17 cellular contexts compared by ENCODE assay signal in genomic region chr3:48275292-48276027, GRCh38. TPM values are rescaled to one million over a fixed set of nuclear protein-coding genes. Genes with fewer than 3 reads are reported as not detected.
DNase-seq lines count a peak whose midpoint lies in the region; FAIRE-seq and TF ChIP-seq lines count a peak whose summit lies in the region.
"Had no signal": no experiment of that assay in that cellular context is flagged by ENCODE, and none has a peak within 500 bp of the region (broad histone marks: within the 10 kb centered on the region; RNA-seq: fewer than 3 reads in every experiment).

No MANE protein-coding gene starts in this region.

- H3K4me3 ChIP-seq in mammary epithelial cell (replicated peaks in 1 of 3; ENCODE audit: insufficient read depth in 1 of 3, low read depth in 2 of 3, low read length in 3 of 3) (no peak overlapping the region), breast epithelium (no peak overlapping the region), HAP-1 (no peak overlapping the region)
- H3K4me3 ChIP-seq: BLaER1 had no signal

- no peaks in the 10 kb centered on the region for H3K79me2 ChIP-seq in mammary epithelial cell (ENCODE audit: insufficient read depth, low read length)

- no peak for TF ChIP-seq CTCF in mammary epithelial cell (conservative IDR thresholded peaks at IDR 0.05 in 1 of 2, IDR thresholded peaks at IDR 0.05 in 1 of 2; ENCODE audit: extremely low read depth in 1 of 2, insufficient read depth in 1 of 2, low read depth in 1 of 2, low read length in 2 of 2)
- no peak for TF ChIP-seq CTCF in breast epithelium (IDR thresholded peaks at IDR 0.05)

- no peak overlapping the region for H3K4me2 ChIP-seq in mammary epithelial cell (ENCODE audit: insufficient read depth, low read depth, low read length)
- H3K4me2 ChIP-seq: BLaER1 had no signal

- no peak overlapping the region for H2AFZ ChIP-seq in mammary epithelial cell (ENCODE audit: low read depth, low read length)

- peak; percentile 63 for FAIRE-seq in endometrium (lab: Jason Lieb, UNC)
- FAIRE-seq: HTR-8/SVneo had no signal

- H3K9me3 ChIP-seq in mammary epithelial cell (replicated peaks; ENCODE audit: insufficient read depth, low read length) (no peaks in the 10 kb centered on the region), breast epithelium (no peaks in the 10 kb centered on the region), HAP-1 (no peaks in the 10 kb centered on the region)

- no peaks in the 10 kb centered on the region for H4K20me1 ChIP-seq in mammary epithelial cell (ENCODE audit: insufficient read depth, low read length)
- H4K20me1 ChIP-seq: BLaER1 had no signal

- dilution Hi-C loops in mammary epithelial cell (cut with HindIII; ENCODE audit: low sequenced_read_pairs), result loop anchor here (5.0 to 10.0 kb wide), 2 partner anchors 172 to 279 kb away; partner anchors contain the start of genes ATRIP and PFKFB4

- H3K4me1 ChIP-seq in mammary epithelial cell (ENCODE audit: insufficient read depth, low read length) (no peaks in the 10 kb centered on the region), breast epithelium (no peaks in the 10 kb centered on the region), HAP-1 (peaks cover 21% of the 10 kb centered on the region)

- intact Hi-C loops in mammary epithelial cell (cut with micrococcal nuclease) (no loop called here), breast epithelium (cut with DNase I; ENCODE audit: low total_unique reads) (loop anchor here (10.0 kb wide), 1 partner anchor 139 kb away; no protein-coding TSS in a partner anchor)

- H3K9ac ChIP-seq in mammary epithelial cell (ENCODE audit: insufficient read depth, low read length), result no peak overlapping the region
- H3K9ac ChIP-seq: BLaER1 had no signal

- no peak for TF ChIP-seq POLR2A in breast epithelium (IDR thresholded peaks at IDR 0.05)

- peak; percentile 8 for DNase-seq in mammary epithelial cell
- no peak for DNase-seq in breast epithelium (ENCODE audit: low spot score in 2 of 2)
- peak; percentile 72 for DNase-seq in kidney tubule cell (ENCODE audit: low spot score)
- no peak for DNase-seq in stimulated activated CD4-positive, alpha-beta T cell treated with anti-CD3 and anti-CD28 coated beads, Interleukin-4, amount 100 ng/mL, for 4 hours
- no peak for DNase-seq in stimulated activated CD4-positive, alpha-beta T cell treated with anti-CD3 and anti-CD28 coated beads, Interleukin-4, amount 100 ng/mL, for 1 hour
- no peak for DNase-seq in HAP-1 (ENCODE audit: low spot score in 2 of 2)
- DNase-seq in NOMO-1 treated with dmso at 0.1 percent for 144 hours (lab: John Stamatoyannopoulos, UW; ENCODE audit: unreplicated experiment), result no peak
- DNase-seq: 8988T; CD8-positive, alpha-beta memory T cell; NCI-H1048; NCI-H187; NCI-H446 treated with DMSO at 0.1 percent for 48 hours; NCI-H748 treated with DMSO at 0.1 percent for 48 hours; SHP77 treated with DMSO at 0.1 percent for 48 hours had no signal

- H3K27me3 ChIP-seq in mammary epithelial cell (ENCODE audit: insufficient read depth, low read length), result no peaks in the 10 kb centered on the region
- no peaks in the 10 kb centered on the region for H3K27me3 ChIP-seq in breast epithelium
- no peaks in the 10 kb centered on the region for H3K27me3 ChIP-seq in HAP-1 (ENCODE audit: low read depth)
- H3K27me3 ChIP-seq: BLaER1 had no signal

- H3K36me3 ChIP-seq in mammary epithelial cell (ENCODE audit: insufficient read depth, low read length), result no peaks in the 10 kb centered on the region
- no peaks in the 10 kb centered on the region for H3K36me3 ChIP-seq in breast epithelium
- H3K36me3 ChIP-seq in HAP-1 (replicated peaks), result peaks cover 11% of the 10 kb centered on the region

- CTCF ChIA-PET in mammary epithelial cell (lab: Charles Lee; ENCODE audit: low non-redundant PET), result no interaction called here

- WGBS in mammary epithelial cell (ENCODE audit: low coverage, missing lambda C conversion rate), result 69% methylated on average over 8 of the region's 8 CpGs

- H3K27ac ChIP-seq in mammary epithelial cell (ENCODE audit: insufficient read depth, low read depth, low read length) (no peak overlapping the region), breast epithelium (no peak overlapping the region)
- H3K27ac ChIP-seq: BLaER1 had no signal

- BruUV-seq in mammary epithelial cell (replicated peaks; lab: Mats Ljungman, UMichigan), result no TSS peak

- in situ Hi-C loops in mammary epithelial cell (cut with MboI; ENCODE audit: low sequenced_read_pairs in 2 of 2), result loop anchor here (10.0 kb wide), 2 partner anchors 119 to 129 kb away; no protein-coding TSS in a partner anchor
- in situ Hi-C loops in HAP-1 (cut with MboI; ENCODE audit: low sequenced_read_pairs), result no loop called here

RNA-seq across cellular contexts. Expression of gene NME6, which starts 25.7 kb away (rescaled TPM):
- total RNA-seq in mammary epithelial cell (10 to 100 TPM; 21.7 to 26.9 TPM), breast epithelium (10 to 100 TPM; 24.6 to 38.5 (median 34.1) TPM)
- polyA plus RNA-seq in mammary epithelial cell, result 31.3 TPM
- 30.9 TPM for polyA minus RNA-seq in mammary epithelial cell

RNA-seq across cellular contexts. Expression of gene ZNF589, which starts 34.6 kb away (rescaled TPM):
- total RNA-seq in mammary epithelial cell (1 to 10 TPM; 8.8 to 9.2 TPM), breast epithelium (10 to 100 TPM; 16.1 to 18.4 (median 17.6) TPM)
- polyA plus RNA-seq in mammary epithelial cell, result 7.1 TPM
- polyA minus RNA-seq in mammary epithelial cell, result 2.9 TPM

RNA-seq across cellular contexts. Expression of gene CAMP, which starts 52.2 kb away (rescaled TPM):
- total RNA-seq in mammary epithelial cell (1 to 10 TPM; 5.3 to 7.0 TPM), breast epithelium (1 to 10 TPM in 1 of 3 donors, not detected in 2; 2.9 TPM)
- polyA plus RNA-seq in mammary epithelial cell, result 7.7 TPM
- 4.4 TPM for polyA minus RNA-seq in mammary epithelial cell
- total RNA-seq: CD8-positive, alpha-beta memory T cell had no signal
- polyA plus RNA-seq: CD8-positive, alpha-beta memory T cell had no signal

RNA-seq across cellular contexts. Expression of gene SPINK8, which starts 58.0 kb away (rescaled TPM):
- total RNA-seq in mammary epithelial cell (not detected), breast epithelium (not detected)
- not detected for polyA plus RNA-seq in mammary epithelial cell
- not detected for polyA minus RNA-seq in mammary epithelial cell
- total RNA-seq: CD8-positive, alpha-beta memory T cell had no signal
- polyA plus RNA-seq: CD8-positive, alpha-beta memory T cell had no signal

Comparison
In these comparisons a context has a peak if more than half of its experiments do, and no peak if none do; other contexts are left out.
1. DNase-seq: peak in mammary epithelial cell (single experiment) and kidney tubule cell (single experiment); none in breast epithelium (0 of 2), stimulated activated CD4-positive, alpha-beta T cell treated with anti-CD3 and anti-CD28 coated beads, Interleukin-4, amount 100 ng/mL, for 4 hours (0 of 2), stimulated activated CD4-positive, alpha-beta T cell treated with anti-CD3 and anti-CD28 coated beads, Interleukin-4, amount 100 ng/mL, for 1 hour (single experiment), HAP-1 (0 of 2) and NOMO-1 treated with dmso at 0.1 percent for 144 hours (single experiment).